Comparison of ENCODE assay signal across 10 cellular contexts in the genomic region with DNA sequence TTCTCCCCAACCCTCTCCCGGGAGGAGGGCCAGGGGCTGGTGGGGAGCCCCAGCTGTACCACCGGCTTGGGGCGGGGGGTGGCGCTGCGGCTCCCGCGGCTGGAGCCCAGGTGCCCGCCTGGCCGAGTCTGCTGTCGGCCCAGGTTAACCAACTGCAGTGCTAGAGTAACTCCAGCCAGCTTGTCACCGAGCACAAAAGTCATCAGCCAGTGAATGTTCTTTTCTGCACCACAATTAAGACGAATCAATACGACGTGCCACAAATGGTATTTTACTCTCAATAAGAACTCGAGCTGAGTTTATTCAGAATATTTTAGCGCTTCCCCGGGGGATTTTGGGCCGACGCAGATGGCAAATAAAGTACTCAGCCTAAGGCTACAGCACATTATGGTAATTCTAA.
DNase-seq lines count a peak whose midpoint lies in the region; ATAC-seq and TF ChIP-seq lines count a peak whose summit lies in the region.
"Had no signal": no experiment of that assay in that cellular context is flagged by ENCODE, and none has a peak within 500 bp of the region (broad histone marks: within the 10 kb centered on the region; RNA-seq: fewer than 3 reads in every experiment).

No MANE protein-coding gene starts in this region.

- no peaks in the 10 kb centered on the region for H3K9me3 ChIP-seq in CD8-positive, alpha-beta T cell (ENCODE audit: low read length)
- H3K9me3 ChIP-seq: MG63 had no signal

- in situ Hi-C loops in KBM-7 (cut with MboI; ENCODE audit: low pct_unique_long_range_greater_than_20kb, low sequenced_read_pairs), result no loop called here

- peak overlapping the region; percentile 62 for H3K4me3 ChIP-seq in CD8-positive, alpha-beta T cell (ENCODE audit: low read depth, low read length)
- H3K4me3 ChIP-seq: MG63 had no signal

- H3K27me3 Mint-ChIP-seq in CD8-positive, alpha-beta T cell (ENCODE audit: low read depth), result no peaks in the 10 kb centered on the region

- H3K27me3 ChIP-seq in CD8-positive, alpha-beta T cell (ENCODE audit: insufficient read depth, low read length), result no peaks in the 10 kb centered on the region
- H3K27me3 ChIP-seq: MG63 had no signal

- H3K27ac ChIP-seq in CD8-positive, alpha-beta T cell (ENCODE audit: low read depth, low read length), result peak overlapping the region; percentile 62

- intact Hi-C loops in CD8-positive, alpha-beta T cell (cut with DNase I, micrococcal nuclease), result loop anchor here (2.0 to 10.0 kb wide), 5 partner anchors 42 to 1584 kb away; no protein-coding TSS in a partner anchor

- DNase-seq in CD8-positive, alpha-beta T cell, result peak in 3 of 7 experiments; percentile 46 to 55 (median 55)
- DNase-seq in NCI-H526 treated with DMSO at 0.1 percent for 48 hours (lab: John Stamatoyannopoulos, UW) (peak; percentile 68), iPS-NIHi7 (ENCODE audit: extremely low spot score) (peak; percentile 92), GF-D8 (lab: John Stamatoyannopoulos, UW) (no peak), KBM-7 (no peak)
- peak; percentile 46 for DNase-seq in activated T-helper 9 cell treated with anti-CD3 and anti-CD28 coated beads, Interleukin-2, amount 50 U/mL, for 16 hours (ENCODE audit: low read depth)
- DNase-seq: MG63, right cardiac atrium had no signal

- H3K36me3 ChIP-seq in CD8-positive, alpha-beta T cell (ENCODE audit: insufficient read depth, low read length), result no peaks in the 10 kb centered on the region
- H3K36me3 ChIP-seq: MG63 had no signal

- no peaks in the 10 kb centered on the region for H3K9me3 Mint-ChIP-seq in CD8-positive, alpha-beta T cell

- H3K36me3 Mint-ChIP-seq in CD8-positive, alpha-beta T cell, result peaks cover 44% of the 10 kb centered on the region

- peaks cover 97% of the 10 kb centered on the region for H3K4me1 ChIP-seq in CD8-positive, alpha-beta T cell (ENCODE audit: insufficient read depth, low read length)

- H3K4me3 Mint-ChIP-seq in CD8-positive, alpha-beta T cell, result peak overlapping the region; percentile 87

- peak; percentile 58 for TF ChIP-seq CTCF in CD8-positive, alpha-beta T cell (IDR thresholded peaks at IDR 0.05)

- CTCF ChIA-PET in CD8-positive, alpha-beta T cell (lab: Charles Lee), result interaction anchor here (0.7 to 3.1 kb wide), 21 partner anchors 10 to 1050 kb away, joined by 3 to 29 read pairs (median 4); a partner anchor contains a TSS

- peaks cover 96% of the 10 kb centered on the region for H3K4me1 Mint-ChIP-seq in CD8-positive, alpha-beta T cell (ENCODE audit: low read depth)

- POLR2A ChIA-PET in CD8-positive, alpha-beta T cell (lab: Charles Lee), result interaction anchor here (0.6 to 63.2 kb wide), 10 partner anchors 9 to 1586 kb away, joined by 3 to 2179 read pairs (median 4); a partner anchor contains a TSS

- H3K27ac Mint-ChIP-seq in CD8-positive, alpha-beta T cell, result peak overlapping the region; percentile 99

- ATAC-seq in CD8-positive, alpha-beta T cell, result peak; percentile 7
- ATAC-seq in HG03280 (IDR thresholded peaks at IDR 0.05; ENCODE audit: unreplicated experiment), result no peak
- ATAC-seq in HG03196 (IDR thresholded peaks at IDR 0.05; ENCODE audit: unreplicated experiment), result no peak
- ATAC-seq: right cardiac atrium had no signal

Comparison
In these comparisons a context has a peak if more than half of its experiments do, and no peak if none do; other contexts are left out.
1. DNase-seq: peak in NCI-H526 treated with DMSO at 0.1 percent for 48 hours (single experiment), activated T-helper 9 cell treated with anti-CD3 and anti-CD28 coated beads, Interleukin-2, amount 50 U/mL, for 16 hours (single experiment) and iPS-NIHi7 (single experiment); none in GF-D8 (single experiment) and KBM-7 (single experiment).